8 cellular contexts compared by ENCODE assay signal in genomic region chr10:23095404-23095965, GRCh38. TPM values are rescaled to one million over a fixed set of nuclear protein-coding genes. Genes with fewer than 3 reads are reported as not detected.
A peak's percentile ranks its signal among the peaks of the same experiment; 100 is the strongest.
DNase-seq lines count a peak whose midpoint lies in the region; ATAC-seq and TF ChIP-seq lines count a peak whose summit lies in the region.

TSS of gene MSRB2 (plus strand) at chr10:23095579. CDS start at chr10:23095609, 30 bp downstream.

- peak; percentile 81 for ATAC-seq in GM18511 (IDR thresholded peaks at IDR 0.05; ENCODE audit: unreplicated experiment)
- ATAC-seq in HG03025 (IDR thresholded peaks at IDR 0.05; ENCODE audit: low FRiP score, unreplicated experiment): peak; percentile 89
- peak; percentile 81 for ATAC-seq in activated B cell treated with CpG ODN at 0.5 μM for 24 hours (ENCODE audit: low read depth)

- CTCF ChIA-PET in activated B cell treated with CpG ODN at 0.5 μM for 24 hours (lab: Charles Lee): no interaction called here

- peak within 1 kb of the TSS; percentile 88 for H3K27ac ChIP-seq in caudate nucleus (ENCODE audit: low read depth, low read length)

- intact Hi-C loops in activated B cell treated with CpG ODN at 0.5 μM for 24 hours (cut with micrococcal nuclease): loop anchor here (2.0 to 10.0 kb wide), 9 partner anchors 78 to 1921 kb away; partner anchors contain the start of genes COMMD3, DNAJC1, ENKUR and PIP4K2A

- peak within 1 kb of the TSS; percentile 89 for H3K4me3 Mint-ChIP-seq in activated B cell treated with CpG ODN at 0.5 μM for 24 hours

- no peaks in the 10 kb centered on the region for H3K36me3 Mint-ChIP-seq in activated B cell treated with CpG ODN at 0.5 μM for 24 hours (ENCODE audit: low read depth)

- H3K9me3 Mint-ChIP-seq in activated B cell treated with CpG ODN at 0.5 μM for 24 hours: peaks cover 17% of the 10 kb centered on the region

- TF ChIP-seq CTCF in activated B cell treated with CpG ODN at 0.5 μM for 24 hours (IDR thresholded peaks at IDR 0.05): no peak

- H3K4me1 Mint-ChIP-seq in activated B cell treated with CpG ODN at 0.5 μM for 24 hours: peaks cover 17% of the 10 kb centered on the region

- POLR2A ChIA-PET in activated B cell treated with CpG ODN at 0.5 μM for 24 hours (lab: Charles Lee): no interaction called here

- DNase-seq in 8988T: peak; percentile 86
- peak; percentile 21 for DNase-seq in NCI-H2107 treated with DMSO at 0.1 percent for 48 hours (lab: John Stamatoyannopoulos, UW; ENCODE audit: unreplicated experiment)
- DNase-seq in activated B cell treated with CpG ODN at 0.5 μM for 24 hours: peak; percentile 47
- peak; percentile 7 to 96 (median 85) for DNase-seq in caudate nucleus (lab: John Stamatoyannopoulos, UW)
- DNase-seq in iris pigment epithelial cell (ENCODE audit: low read depth): peak; percentile 96
- DNase-seq in stimulated activated CD4-positive, alpha-beta T cell treated with anti-CD3 and anti-CD28 coated beads, Interleukin-12 subunit alpha, Interleukin-12 subunit beta, amount 100 ng/mL, for 24 hours (ENCODE audit: low read depth in 2 of 2): peak; percentile 48 to 73

- no peaks in the 10 kb centered on the region for H3K27me3 Mint-ChIP-seq in activated B cell treated with CpG ODN at 0.5 μM for 24 hours

- H3K27ac Mint-ChIP-seq in activated B cell treated with CpG ODN at 0.5 μM for 24 hours: peak within 1 kb of the TSS; percentile 77

RNA-seq across cellular contexts. Expression of gene MSRB2, which starts in this region (rescaled TPM):
- 4.1 and 4.6 TPM in 2 replicates for total RNA-seq in activated B cell treated with CpG ODN at 0.5 μM for 24 hours

Comparison
In these comparisons a context has a peak if more than half of its experiments do, and no peak if none do; other contexts are left out.
1. Peak in every context shown above with its lines: DNase-seq, ATAC-seq and H3K27ac ChIP-seq.
2. DNase-seq: peak in every context shown above with its lines; median percentile 96 in iris pigment epithelial cell; 86 in 8988T; 85 in caudate nucleus; 60 in stimulated activated CD4-positive, alpha-beta T cell treated with anti-CD3 and anti-CD28 coated beads, Interleukin-12 subunit alpha, Interleukin-12 subunit beta, amount 100 ng/mL, for 24 hours; 47 in activated B cell treated with CpG ODN at 0.5 μM for 24 hours; 21 in NCI-H2107 treated with DMSO at 0.1 percent for 48 hours.